Comparison of ENCODE assay signal across 28 cellular contexts in genomic region chr18:55283309-55283708, GRCh38.
DNase-seq lines count a peak whose midpoint lies in the region; ATAC-seq, FAIRE-seq and TF ChIP-seq lines count a peak whose summit lies in the region.
"Had no signal": no experiment of that assay in that cellular context is flagged by ENCODE, and none has a peak within 500 bp of the region (broad histone marks: within the 10 kb centered on the region; RNA-seq: fewer than 3 reads in every experiment).

No MANE protein-coding gene starts in this region.

- POLR2A ChIA-PET in GM12878 (lab: Charles Lee) = interaction anchor here (1.0 to 2.2 kb wide), 4 partner anchors 13 to 23 kb away, joined by 3 to 14 read pairs (median 6); no protein-coding TSS in a partner anchor

- BruUV-seq in GM12878 (replicated peaks; lab: Mats Ljungman, UMichigan) = no TSS peak

- H3K4me3 ChIP-seq in GM12878 (no peak overlapping the region), foreskin fibroblast (ENCODE audit: low read depth in 1 of 2, low read length in 2 of 2) (no peak overlapping the region)
- H3K4me3 ChIP-seq: colonic mucosa had no signal

- intact Hi-C loops in GM12878 (cut with micrococcal nuclease; ENCODE audit: unreplicated experiment) = loop anchor here (5.0 kb wide), 1 partner anchor 39 kb away; no protein-coding TSS in a partner anchor

- DNase-seq in GM12878 (ENCODE audit: low read depth, low spot score) (no peak), foreskin fibroblast (no peak)
- no peak for DNase-seq in activated CD4-positive, alpha-beta T cell treated with anti-CD3 and anti-CD28 coated beads for 4 hours
- no peak for DNase-seq in activated effector memory CD4-positive, alpha-beta T cell treated with Interleukin-2 at 50 U/mL for 16 hours
- DNase-seq: activated CD4-positive, alpha-beta T cell treated with anti-CD3 and anti-CD28 coated beads, Interleukin-2, amount 50 U/mL, for 1 hour; activated CD8-positive, alpha-beta memory T cell treated with anti-CD3 and anti-CD28 coated beads, Interleukin-2, amount 10 ng/mL, durations not matched to agents 7 days and 5 days; activated naive CD4-positive, alpha-beta T cell treated with anti-CD3 and anti-CD28 coated beads, Interleukin-2, amount 50 U/mL, for 16 hours; activated T-cell treated with anti-CD3 and anti-CD28 coated beads, Interleukin-2, amount 50 U/mL, for 72 hours; amygdala; CD8-positive, alpha-beta T cell; colonic mucosa; DMS153; effector memory CD8-positive, alpha-beta T cell; foreskin keratinocyte; left colon; mesendoderm; naive B cell; NCI-H1930; NCI-H774; stimulated activated CD8-positive, alpha-beta memory T cell treated with anti-CD3 and anti-CD28 coated beads, Interleukin-4, amount 100 ng/mL, for 48 hours had no signal

- H3K79me2 ChIP-seq in GM12878 (ENCODE audit: control insufficient read depth, insufficient read depth, low read length) = peaks cover 85% of the 10 kb centered on the region

- FAIRE-seq in GM12878 (lab: Jason Lieb, UNC) = no peak
- FAIRE-seq: bronchial epithelial cell, HepG2 had no signal

- no peaks in the 10 kb centered on the region; the same call in 1 of the 3 replicates for H3K9me3 ChIP-seq in GM12878 (replicated peaks; ENCODE audit: control insufficient read depth, insufficient read depth, low read length)
- H3K9me3 ChIP-seq: colonic mucosa had no signal

- H3K27me3 ChIP-seq in GM12878 (replicated peaks in 1 of 2; ENCODE audit: control insufficient read depth in 2 of 2, insufficient read depth in 2 of 2, low read length in 1 of 2) = no peaks in the 10 kb centered on the region
- H3K27me3 ChIP-seq: colonic mucosa, foreskin keratinocyte had no signal

- TF ChIP-seq RAD21 in GM12878 (IDR thresholded peaks at IDR 0.05; ENCODE audit: insufficient read depth, low read depth, low read length) = no peak

- H4K20me1 ChIP-seq in GM12878 (ENCODE audit: control insufficient read depth, insufficient read depth) = no peaks in the 10 kb centered on the region

- WGBS in GM12878 (ENCODE audit: insufficient coverage, insufficient replicate concordance, low lambda C conversion rate, missing lambda C conversion rate) = 4% methylated on average over 3 of the region's 3 CpGs

- SMC1A ChIA-PET in GM12878 (lab: Charles Lee; ENCODE audit: uncharacterized antibody, unreplicated experiment) = interaction anchor here (0.9 to 10.7 kb wide), 13 partner anchors 10 to 42 kb away, joined by 3 to 95 read pairs (median 6); no protein-coding TSS in a partner anchor

- H3K9ac ChIP-seq in GM12878 (ENCODE audit: control insufficient read depth, insufficient read depth, low read length) = no peak overlapping the region

- TF ChIP-seq CTCF in GM12878 (IDR thresholded peaks at IDR 0.05 in 2 of 3, conservative IDR thresholded peaks at IDR 0.05 in 1 of 3; ENCODE audit: control insufficient read depth in 2 of 3, extremely low read depth in 1 of 3, insufficient read depth in 1 of 3, low read depth in 3 of 3, low read length in 3 of 3) (no peak), foreskin fibroblast (IDR thresholded peaks at IDR 0.05; ENCODE audit: low read depth, low read length) (no peak)

- H3K4me1 ChIP-seq in GM12878 (ENCODE audit: control insufficient read depth, insufficient read depth, low read length) = peaks cover 10% of the 10 kb centered on the region; the same call in 1 of the 2 replicates
- H3K4me1 ChIP-seq: colonic mucosa had no signal

- 0 out of 2 replicates have a peak overlapping the region, but pooled peaks have one; percentile 12 for H3K27ac ChIP-seq in GM12878 (ENCODE audit: control insufficient read depth, insufficient read depth)
- H3K27ac ChIP-seq: colonic mucosa, foreskin keratinocyte, VCaP had no signal

- no peak overlapping the region for H2AFZ ChIP-seq in GM12878 (ENCODE audit: control insufficient read depth, low read depth, low read length)

- H3K4me2 ChIP-seq in GM12878 (ENCODE audit: control insufficient read depth, insufficient read depth) = no peak overlapping the region

- in situ Hi-C loops in GM12878 (cut with MboI) = no loop called here

- ATAC-seq in GM18517 (IDR thresholded peaks at IDR 0.05; ENCODE audit: unreplicated experiment) (peak; percentile 54), GM21526 (IDR thresholded peaks at IDR 0.05; ENCODE audit: low FRiP score, unreplicated experiment) (peak; percentile 55), HG03066 (IDR thresholded peaks at IDR 0.05; ENCODE audit: low read depth, unreplicated experiment) (peak; percentile 52), GM12878 (peak; percentile 81), HG02840 (IDR thresholded peaks at IDR 0.05; ENCODE audit: low FRiP score, unreplicated experiment) (no peak)
- ATAC-seq: activated CD8-positive, alpha-beta memory T cell treated with anti-CD3 and anti-CD28 coated beads, Interleukin-2, amount 10 ng/mL, durations not matched to agents 7 days and 5 days; activated T-cell treated with anti-CD3 and anti-CD28 coated beads, Interleukin-2, amount 50 U/mL, for 72 hours; CD8-positive, alpha-beta T cell; effector memory CD8-positive, alpha-beta T cell; foreskin keratinocyte; HepG2; left colon; Right ventricle myocardium inferior had no signal

- H3K36me3 ChIP-seq in GM12878 (ENCODE audit: control insufficient read depth in 2 of 2, insufficient read depth in 2 of 2, low read length in 1 of 2) = peaks cover 0 to 13% of the 10 kb centered on the region in 2 experiments; a peak in 1 of 4 replicates
- H3K36me3 ChIP-seq: colonic mucosa had no signal

- CTCF ChIA-PET in GM12878 (lab: Yijun Ruan, JAX) = interaction anchor here (0.6 to 3.7 kb wide), 6 partner anchors 10 to 135 kb away, joined by 3 to 22 read pairs (median 6); no protein-coding TSS in a partner anchor

- TF ChIP-seq EP300 in GM12878 (IDR thresholded peaks at IDR 0.05; ENCODE audit: borderline replicate concordance in 1 of 2, control insufficient read depth in 1 of 2, low read depth in 2 of 2, low read length in 2 of 2) = no peak

- RAD21 ChIA-PET in GM12878 (lab: Charles Lee; ENCODE audit: unreplicated experiment) = interaction anchor here (0.6 to 6.0 kb wide), 9 partner anchors 12 to 46 kb away, joined by 3 to 50 read pairs (median 5); no protein-coding TSS in a partner anchor

- TF ChIP-seq POLR2A in GM12878 (IDR thresholded peaks at IDR 0.05; ENCODE audit: low read depth, low read length) = no peak

TF ChIP-seq in GM12878, 131 proteins besides CTCF, POLR2A, EP300 and RAD21 (continues in another document):
- TF ChIP-seq ZNF687 (IDR thresholded peaks at IDR 0.05) (no peak), ATF7 (IDR thresholded peaks at IDR 0.05; ENCODE audit: low read depth) (0 out of 2 replicates have a peak, but pooled peaks have one; percentile 18), MTA2 (IDR thresholded peaks at IDR 0.05; ENCODE audit: low read depth) (peak; percentile 34; the same call in 1 of the 2 replicates), IKZF1 (conservative IDR thresholded peaks at IDR 0.05) (no peak), RELB (IDR thresholded peaks at IDR 0.05; ENCODE audit: low read depth) (peak; percentile 14; the same call in 1 of the 2 replicates), CREM (IDR thresholded peaks at IDR 0.05; ENCODE audit: low read depth) (no peak)
